ENCODE assay signal across 22 cellular contexts in the genomic region with DNA sequence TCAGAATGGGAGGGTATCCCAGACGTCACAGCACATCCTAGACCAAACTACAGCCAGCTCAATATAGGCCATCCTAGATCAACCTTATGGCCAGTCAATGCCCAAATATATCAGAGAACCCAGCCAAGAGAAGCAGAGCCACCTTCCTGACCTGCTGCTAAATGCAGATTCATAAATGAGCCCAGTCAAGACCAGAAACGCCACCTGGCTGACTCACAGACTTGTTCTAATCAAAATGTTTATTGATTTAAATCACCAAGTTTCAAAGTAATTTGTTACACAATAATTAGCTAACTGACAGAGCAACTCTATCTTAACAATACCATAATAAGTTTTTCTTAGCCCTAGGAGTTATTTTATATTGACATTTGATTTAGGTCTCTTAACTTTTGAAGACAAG. TPM values are rescaled to one million over a fixed set of nuclear protein-coding genes. Genes with fewer than 3 reads are reported as not detected.
A peak's percentile ranks its signal among the peaks of the same experiment; 100 is the strongest.
DNase-seq lines count a peak whose midpoint lies in the region; ATAC-seq, FAIRE-seq and TF ChIP-seq lines count a peak whose summit lies in the region.
"Had no signal": no experiment of that assay in that cellular context is flagged by ENCODE, and none has a peak within 500 bp of the region (broad histone marks: within the 10 kb centered on the region; RNA-seq: fewer than 3 reads in every experiment).

No MANE protein-coding gene starts in this region.

- peaks cover 38% of the 10 kb centered on the region for H3K4me1 Mint-ChIP-seq in MCF 10A (ENCODE audit: insufficient read depth, unreplicated experiment)
- peaks cover 54% of the 10 kb centered on the region for H3K4me1 Mint-ChIP-seq in activated T-helper 17 cell treated with anti-CD3 and anti-CD28 coated beads, Interleukin-2, amount 50 U/mL, for 72 hours

- in situ Hi-C loops in mammary epithelial cell (cut with MboI; ENCODE audit: low sequenced_read_pairs in 2 of 2) (no loop called here), HepG2 (cut with HindIII; ENCODE audit: extremely low pct_ligation_motif_present, low pct_unique_long_range_greater_than_20kb) (no loop called here)

- TF ChIP-seq RAD21 in HepG2 (CRISPR knock-in tag; IDR thresholded peaks at IDR 0.05), result no peak

- H3K9me3 Mint-ChIP-seq in MCF 10A (ENCODE audit: unreplicated experiment), result no peaks in the 10 kb centered on the region
- peaks cover 16% of the 10 kb centered on the region for H3K9me3 Mint-ChIP-seq in activated T-helper 17 cell treated with anti-CD3 and anti-CD28 coated beads, Interleukin-2, amount 50 U/mL, for 72 hours

- H3K4me3 Mint-ChIP-seq in MCF 10A (ENCODE audit: unreplicated experiment), result no peak overlapping the region
- H3K4me3 Mint-ChIP-seq in activated T-helper 17 cell treated with anti-CD3 and anti-CD28 coated beads, Interleukin-2, amount 50 U/mL, for 72 hours, result no peak overlapping the region

- no peaks in the 10 kb centered on the region for H3K27me3 ChIP-seq in mammary epithelial cell (ENCODE audit: insufficient read depth, low read length)
- no peaks in the 10 kb centered on the region for H3K27me3 ChIP-seq in HepG2 (ENCODE audit: control insufficient read depth in 1 of 2, insufficient read depth in 2 of 2, low read length in 2 of 2)
- H3K27me3 ChIP-seq: Peyer's patch had no signal

- peaks cover 8% of the 10 kb centered on the region for H3K4me1 ChIP-seq in mammary epithelial cell (ENCODE audit: insufficient read depth, low read length)
- peaks cover 14% of the 10 kb centered on the region; the same call in 1 of the 2 replicates for H3K4me1 ChIP-seq in HepG2 (ENCODE audit: insufficient read depth, low read length)
- H3K4me1 ChIP-seq: Peyer's patch had no signal

- H3K4me3 ChIP-seq in mammary epithelial cell (replicated peaks in 1 of 3; ENCODE audit: insufficient read depth in 1 of 3, low read depth in 2 of 3, low read length in 3 of 3) (no peak overlapping the region), HepG2 (replicated peaks in 1 of 3; ENCODE audit: insufficient read depth in 1 of 3, low read depth in 2 of 3, low read length in 3 of 3) (no peak overlapping the region)
- H3K4me3 ChIP-seq: Peyer's patch had no signal

- DNase-seq in mammary epithelial cell (peak; percentile 31), MCF 10A (ENCODE audit: unreplicated experiment) (no peak), HepG2 (ENCODE audit: low spot score) (no peak), NCI-H748 treated with DMSO at 0.1 percent for 48 hours (lab: John Stamatoyannopoulos, UW) (no peak), substantia nigra (lab: John Stamatoyannopoulos, UW) (no peak), NCI-H1694 (lab: John Stamatoyannopoulos, UW) (no peak), putamen (ENCODE audit: low spot score) (no peak)
- DNase-seq: DMS79 treated with DMSO at 0.1 percent for 48 hours, GDM1, HCEC 1CT, KBM-7, NCI-H1092, NCI-H1694 treated with DMSO at 0.1 percent for 48 hours, NCI-H2171, NCI-H82, Peyer's patch, SHP77 had no signal

- TF ChIP-seq CTCF in mammary epithelial cell (conservative IDR thresholded peaks at IDR 0.05 in 1 of 2, IDR thresholded peaks at IDR 0.05 in 1 of 2; ENCODE audit: extremely low read depth in 1 of 2, insufficient read depth in 1 of 2, low read depth in 1 of 2, low read length in 2 of 2), result no peak
- TF ChIP-seq CTCF in MCF 10A (IDR thresholded peaks at IDR 0.05; ENCODE audit: unreplicated experiment), result no peak
- TF ChIP-seq CTCF in HepG2 (CRISPR knock-in tag; IDR thresholded peaks at IDR 0.05), result no peak

- BruUV-seq in mammary epithelial cell (replicated peaks; lab: Mats Ljungman, UMichigan) (no TSS peak), MCF 10A (replicated peaks; lab: Mats Ljungman, UMichigan) (no TSS peak), HepG2 (replicated peaks; lab: Mats Ljungman, UMichigan) (no TSS peak)

- dilution Hi-C loops in mammary epithelial cell (cut with HindIII; ENCODE audit: low sequenced_read_pairs), result no loop called here

- H3K36me3 ChIP-seq in mammary epithelial cell (ENCODE audit: insufficient read depth, low read length), result peaks cover 3% of the 10 kb centered on the region
- H3K36me3 ChIP-seq in HepG2 (replicated peaks in 1 of 2; ENCODE audit: control insufficient read depth in 1 of 2, insufficient read depth in 2 of 2, low read length in 2 of 2), result peaks cover 2 to 12% of the 10 kb centered on the region in 2 experiments; a peak in 3 of 5 replicates
- H3K36me3 ChIP-seq: Peyer's patch had no signal

- H3K27ac ChIP-seq in mammary epithelial cell (ENCODE audit: insufficient read depth, low read depth, low read length) (no peak overlapping the region), HepG2 (ENCODE audit: extremely low read length, insufficient read depth, low read length) (no peak overlapping the region), substantia nigra (ENCODE audit: low read depth, low read length, poor library complexity, severe bottlenecking) (no peak overlapping the region)
- H3K27ac ChIP-seq: C4-2B, Peyer's patch had no signal

- H3K9ac ChIP-seq in mammary epithelial cell (ENCODE audit: insufficient read depth, low read length), result no peak overlapping the region
- H3K9ac ChIP-seq in HepG2 (ENCODE audit: insufficient read depth, low read depth, low read length), result no peak overlapping the region

- 34% methylated on average over 2 of the region's 2 CpGs for WGBS in mammary epithelial cell (ENCODE audit: low coverage, missing lambda C conversion rate)
- WGBS in HepG2 (ENCODE audit: low lambda C conversion rate), result 91% methylated on average over 2 of the region's 2 CpGs

- no peaks in the 10 kb centered on the region for H3K27me3 Mint-ChIP-seq in MCF 10A (ENCODE audit: insufficient read depth, unreplicated experiment)
- H3K27me3 Mint-ChIP-seq in activated T-helper 17 cell treated with anti-CD3 and anti-CD28 coated beads, Interleukin-2, amount 50 U/mL, for 72 hours, result no peaks in the 10 kb centered on the region

- intact Hi-C loops in mammary epithelial cell (cut with micrococcal nuclease) (no loop called here), MCF 10A (cut with micrococcal nuclease) (no loop called here), HepG2 (cut with micrococcal nuclease; ENCODE audit: unreplicated experiment) (no loop called here)

- ATAC-seq in activated T-helper 17 cell treated with anti-CD3 and anti-CD28 coated beads, Interleukin-2, amount 50 U/mL, for 72 hours (replicated peaks), result no peak
- no peak for ATAC-seq in HepG2
- ATAC-seq: SK-N-SH treated with all-trans-retinoic acid at 6 μM for 48 hours had no signal

- no peak for TF ChIP-seq POLR2A in HepG2 (IDR thresholded peaks at IDR 0.05; ENCODE audit: insufficient read depth in 1 of 2, low read depth in 2 of 2, low read length in 2 of 2)

- POLR2A ChIA-PET in MCF 10A (lab: Yijun Ruan, JAX) (interaction anchor here (0.8 to 1.4 kb wide), 3 partner anchors 18 to 63 kb away, joined by 3 read pairs; a partner anchor contains a TSS), HepG2 (lab: Yijun Ruan, JAX) (no interaction called here)

- peaks cover 28% of the 10 kb centered on the region for H3K36me3 Mint-ChIP-seq in MCF 10A (ENCODE audit: insufficient read depth, unreplicated experiment)
- peaks cover 74% of the 10 kb centered on the region for H3K36me3 Mint-ChIP-seq in activated T-helper 17 cell treated with anti-CD3 and anti-CD28 coated beads, Interleukin-2, amount 50 U/mL, for 72 hours (ENCODE audit: low read depth)

- no peak overlapping the region for H3K4me2 ChIP-seq in mammary epithelial cell (ENCODE audit: insufficient read depth, low read depth, low read length)
- no peak overlapping the region for H3K4me2 ChIP-seq in HepG2 (ENCODE audit: low read depth, low read length)

- TF ChIP-seq EP300 in HepG2 (IDR thresholded peaks at IDR 0.05; ENCODE audit: low read depth in 2 of 2, low read length in 2 of 2) (no peak), HepG2 (CRISPR knock-in tag; IDR thresholded peaks at IDR 0.05; ENCODE audit: borderline replicate concordance) (no peak)

- FAIRE-seq in HepG2 (lab: Jason Lieb, UNC), result no peak
- FAIRE-seq: GM12892, GM19239 had no signal

- CTCF ChIA-PET in mammary epithelial cell (lab: Charles Lee; ENCODE audit: low non-redundant PET), result no interaction called here
- CTCF ChIA-PET in MCF 10A (lab: Yijun Ruan, JAX), result interaction anchor here (0.6 to 0.8 kb wide), 3 partner anchors 14 to 412 kb away, joined by 3 to 4 read pairs (median 4); a partner anchor contains a TSS
- CTCF ChIA-PET in HepG2 (lab: Yijun Ruan, JAX; ENCODE audit: low intra/inter-chr PET ratio, low total read pairs), result no interaction called here

- H3K27ac Mint-ChIP-seq in MCF 10A (ENCODE audit: low read depth, unreplicated experiment), result no peak overlapping the region
- H3K27ac Mint-ChIP-seq in activated T-helper 17 cell treated with anti-CD3 and anti-CD28 coated beads, Interleukin-2, amount 50 U/mL, for 72 hours, result peak overlapping the region; percentile 13

- H4K20me1 ChIP-seq in mammary epithelial cell (ENCODE audit: insufficient read depth, low read length) (peaks cover 8% of the 10 kb centered on the region), HepG2 (ENCODE audit: insufficient read depth, low read length) (peaks cover 61% of the 10 kb centered on the region)

- H2AFZ ChIP-seq in mammary epithelial cell (ENCODE audit: low read depth, low read length) (no peak overlapping the region), HepG2 (ENCODE audit: low read length) (no peak overlapping the region)

- H3K9me3 ChIP-seq in mammary epithelial cell (replicated peaks; ENCODE audit: insufficient read depth, low read length) (no peaks in the 10 kb centered on the region), HepG2 (ENCODE audit: low read length) (peaks cover 16% of the 10 kb centered on the region; the same call in 1 of the 2 replicates)
- H3K9me3 ChIP-seq: Peyer's patch had no signal

- peaks cover 100% of the 10 kb centered on the region for H3K79me2 ChIP-seq in mammary epithelial cell (ENCODE audit: insufficient read depth, low read length)
- peaks cover 98% of the 10 kb centered on the region for H3K79me2 ChIP-seq in HepG2 (ENCODE audit: insufficient read depth, low read length)

RNA-seq across cellular contexts. Expression of a gene that starts 28.6 kb away (rescaled TPM):
- total RNA-seq in mammary epithelial cell (10 to 100 TPM; 45.1 to 77.3 TPM), MCF 10A (2022) (43.5 and 46.2 TPM in 2 replicates), HepG2 (2016; rRNA removed; fragmentation: Illumina TruSeq; extraction: Trizol) (51.7 and 66.7 TPM in 2 replicates)
- polyA plus RNA-seq in mammary epithelial cell (11.0 TPM), HepG2 (2011; rRNA removed) (13.5 and 17.7 TPM in 2 replicates)
- polyA minus RNA-seq in mammary epithelial cell, result 92.6 TPM
- 10 to 100 TPM; 55.7 to 57.9 TPM for total RNA-seq in activated T-helper 17 cell treated with anti-CD3 and anti-CD28 coated beads, Interleukin-2, amount 50 U/mL, for 72 hours
- total RNA-seq in HepG2 (2016; cell fraction: cytosol; rRNA removed; fragmentation: Illumina TruSeq; extraction: Trizol; ENCODE audit: low read depth), result 15.4 and 16.6 TPM in 2 replicates
- 59.1 and 68.6 TPM in 2 replicates for total RNA-seq in HepG2 (2016; cell fraction: insoluble cytoplasmic fraction; rRNA removed; fragmentation: Illumina TruSeq; extraction: Trizol)
- total RNA-seq in HepG2 (2016; cell fraction: membrane; rRNA removed; fragmentation: Illumina TruSeq; extraction: Trizol), result 32.4 and 36.1 TPM in 2 replicates
- 95.4 and 114 TPM in 2 replicates for total RNA-seq in HepG2 (2016; cell fraction: nucleus; rRNA removed; fragmentation: Illumina TruSeq; extraction: Trizol)
- 5.6 and 9.2 TPM in 2 replicates for polyA plus RNA-seq in HepG2 (2011; cell fraction: cytosol; rRNA removed)
- 12.6 and 17.0 TPM in 2 replicates for polyA plus RNA-seq in HepG2 (2011; cell fraction: nucleus; rRNA removed)
- polyA plus RNA-seq in HepG2 (2012), result 23.8 and 26.0 TPM in 2 replicates
- polyA plus RNA-seq in HepG2 (2016; cell fraction: cytosol; fragmentation: Illumina TruSeq; extraction: Trizol; ENCODE audit: low read depth), result 6.2 and 6.9 TPM in 2 replicates
- polyA plus RNA-seq in HepG2 (2016; cell fraction: insoluble cytoplasmic fraction; fragmentation: Illumina TruSeq; extraction: Trizol; ENCODE audit: low read depth), result 40.2 and 44.0 TPM in 2 replicates
- polyA plus RNA-seq in HepG2 (2016; cell fraction: membrane; fragmentation: Illumina TruSeq; extraction: Trizol; ENCODE audit: low read depth), result 11.7 and 13.7 TPM in 2 replicates
- polyA plus RNA-seq in HepG2 (2016; cell fraction: nucleus; fragmentation: Illumina TruSeq; extraction: Trizol; ENCODE audit: insufficient read depth, low read depth), result 40.4 and 40.6 TPM in 2 replicates
- 36.3 and 49.9 TPM in 2 replicates for polyA minus RNA-seq in HepG2 (2011; rRNA and poly(A)+ RNA removed; ENCODE audit: low replicate concordance)
- polyA minus RNA-seq in HepG2 (2011; cell fraction: cytosol; rRNA and poly(A)+ RNA removed), result 31.6 and 42.4 TPM in 2 replicates
- 239 and 242 TPM in 2 replicates for polyA minus RNA-seq in HepG2 (2011; cell fraction: nucleus; rRNA and poly(A)+ RNA removed)
